In genomic region chr12:67268896-67269631, GRCh38 we compare ENCODE assay signal across 8 cellular contexts.
DNase-seq lines count a peak whose midpoint lies in the region; ATAC-seq lines count a peak whose summit lies in the region.

Gene CAND1, plus strand, starts transcription at chr12:67269358. Its CDS starts 360 bp downstream, at chr12:67269718.

- ATAC-seq in GM19025 (IDR thresholded peaks at IDR 0.05; ENCODE audit: low read depth, unreplicated experiment) (peak; percentile 66), HG03342 (IDR thresholded peaks at IDR 0.05; ENCODE audit: unreplicated experiment) (peak; percentile 74)
- peak; percentile 79 for ATAC-seq in central memory CD8-positive, alpha-beta T cell (replicated peaks; ENCODE audit: extremely low read depth, poor library complexity, severe bottlenecking)

- no peaks in the 10 kb centered on the region for H3K27me3 Mint-ChIP-seq in central memory CD8-positive, alpha-beta T cell

- H3K4me3 Mint-ChIP-seq in central memory CD8-positive, alpha-beta T cell = peak within 1 kb of the TSS; percentile 98

- DNase-seq in AG08396 (ENCODE audit: low spot score) = peak; percentile 97
- peak; percentile 99 for DNase-seq in NCI-H345 treated with DMSO at 0.1 percent for 48 hours (lab: John Stamatoyannopoulos, UW; ENCODE audit: unreplicated experiment)
- DNase-seq in activated CD4-positive, CD25-positive, alpha-beta regulatory T cell treated with anti-CD3 and anti-CD28 coated beads, Interleukin-2, amount 50 U/mL, for 16 hours (ENCODE audit: low read depth, low spot score) = peak; percentile 94
- peak; percentile 93 to 96 for DNase-seq in central memory CD8-positive, alpha-beta T cell (ENCODE audit: low spot score in 2 of 2)
- peak; percentile 100 for DNase-seq in inferior parietal cortex (ENCODE audit: extremely low spot score)
- DNase-seq in stimulated activated CD4-positive, alpha-beta T cell treated with anti-CD3 and anti-CD28 coated beads, Interleukin-12 subunit alpha, Interleukin-12 subunit beta, amount 100 ng/mL, for 24 hours (ENCODE audit: low read depth in 2 of 2) = peak; percentile 90 to 92

- peak within 1 kb of the TSS; percentile 97 for H3K27ac Mint-ChIP-seq in central memory CD8-positive, alpha-beta T cell (ENCODE audit: low read depth)

- peaks cover 21% of the 10 kb centered on the region for H3K36me3 Mint-ChIP-seq in central memory CD8-positive, alpha-beta T cell (ENCODE audit: insufficient read depth)

- no peaks in the 10 kb centered on the region for H3K9me3 Mint-ChIP-seq in central memory CD8-positive, alpha-beta T cell

- H3K4me1 Mint-ChIP-seq in central memory CD8-positive, alpha-beta T cell = peaks cover 46% of the 10 kb centered on the region

Comparison
In these comparisons a context has a peak if more than half of its experiments do, and no peak if none do; other contexts are left out.
1. Peak in every context shown above with its lines: DNase-seq and ATAC-seq.